Comparison of ENCODE assay signal across 8 cellular contexts in the genomic region with DNA sequence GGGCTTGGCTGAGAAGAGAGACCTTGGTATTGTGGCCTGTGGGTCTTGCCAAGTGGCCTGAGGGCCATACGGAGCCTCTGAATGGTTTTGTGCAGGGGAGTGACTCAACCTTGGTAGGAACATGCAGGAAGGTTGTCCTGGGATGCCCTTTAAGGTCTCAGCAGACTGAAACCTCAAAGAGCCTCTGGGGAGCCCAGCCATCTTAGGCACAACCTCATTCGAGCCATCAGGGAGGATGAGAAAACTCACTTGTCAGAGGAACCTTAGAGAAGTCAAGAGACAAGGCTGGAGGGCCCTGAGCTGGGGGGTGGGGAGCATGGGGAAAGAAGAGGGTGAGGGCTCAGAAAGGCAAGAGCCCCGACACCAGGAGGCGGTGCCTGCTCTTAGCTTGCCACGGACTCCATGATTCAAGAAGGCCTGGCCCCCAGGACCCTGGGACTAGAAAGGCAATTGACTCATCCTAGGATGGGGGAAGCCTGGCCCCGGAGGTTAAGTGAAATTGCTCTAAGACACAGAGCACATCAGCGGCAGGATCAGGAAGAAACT. TPM values are rescaled to one million over a fixed set of nuclear protein-coding genes. Genes with fewer than 3 reads are reported as not detected.
DNase-seq lines count a peak whose midpoint lies in the region; ATAC-seq, FAIRE-seq and TF ChIP-seq lines count a peak whose summit lies in the region.

No MANE protein-coding gene starts in this region.

- no peaks in the 10 kb centered on the region for H3K9me3 ChIP-seq in PC-3 (ENCODE audit: low read length)

- intact Hi-C loops in PC-3 (cut with micrococcal nuclease), result no loop called here

- no peaks in the 10 kb centered on the region for H3K79me2 ChIP-seq in PC-3 (ENCODE audit: low read length)

- H2AFZ ChIP-seq in PC-3 (ENCODE audit: low read length), result peak overlapping the region; percentile 36; the same call in 1 of the 2 replicates

- H3K4me1 ChIP-seq in PC-3 (ENCODE audit: insufficient read depth, low read length), result peaks cover 17% of the 10 kb centered on the region

- no peak for DNase-seq in activated CD4-positive, CD25-positive, alpha-beta regulatory T cell (lab: John Stamatoyannopoulos, UW)
- DNase-seq in PC-3 (peak; percentile 64), bronchial epithelial cell (ENCODE audit: low read depth) (peak; percentile 83), memory B cell (ENCODE audit: low spot score in 2 of 2) (peak; percentile 37 to 50), type B pancreatic cell (ENCODE audit: extremely low spot score, unreplicated experiment) (no peak), NCI-H1436 treated with DMSO at 0.1 percent for 48 hours (lab: John Stamatoyannopoulos, UW) (no peak)

- peak; percentile 1 to 4 for ATAC-seq in activated CD4-positive, CD25-positive, alpha-beta regulatory T cell treated with anti-CD3 and anti-CD28 coated beads, Interleukin-2, amount 50 U/mL, for 24 hours
- peak; percentile 13 for ATAC-seq in HG02678 (IDR thresholded peaks at IDR 0.05; ENCODE audit: unreplicated experiment)
- no peak for ATAC-seq in PC-3
- ATAC-seq in memory B cell (ENCODE audit: low read depth), result peak; percentile 8

- H3K4me3 Mint-ChIP-seq in memory B cell, result peak overlapping the region; percentile 90
- H3K4me3 Mint-ChIP-seq in type B pancreatic cell, result peak overlapping the region; percentile 88

- peak overlapping the region; percentile 79 for H3K4me2 ChIP-seq in PC-3 (ENCODE audit: low read length)

- H3K9ac ChIP-seq in PC-3 (ENCODE audit: low read length), result peak overlapping the region; percentile 46

- H3K36me3 Mint-ChIP-seq in memory B cell, result no peaks in the 10 kb centered on the region
- no peaks in the 10 kb centered on the region for H3K36me3 Mint-ChIP-seq in type B pancreatic cell

- H3K4me3 ChIP-seq in PC-3 (ENCODE audit: low read length) (peak overlapping the region; percentile 56), bronchial epithelial cell (ENCODE audit: low read depth, low read length) (no peak overlapping the region)

- peak overlapping the region; percentile 98 for H3K27ac Mint-ChIP-seq in memory B cell
- peak overlapping the region; percentile 93 for H3K27ac Mint-ChIP-seq in type B pancreatic cell

- H3K9me3 Mint-ChIP-seq in memory B cell (no peaks in the 10 kb centered on the region), type B pancreatic cell (no peaks in the 10 kb centered on the region)

- no peaks in the 10 kb centered on the region for H3K9me2 ChIP-seq in PC-3 (replicated peaks; ENCODE audit: low read length)

- no peaks in the 10 kb centered on the region for H3K27me3 ChIP-seq in PC-3 (ENCODE audit: low read length)
- H3K27me3 ChIP-seq in bronchial epithelial cell (ENCODE audit: control insufficient read depth, insufficient read depth, low read length), result no peaks in the 10 kb centered on the region

- BruUV-seq in PC-3 (replicated peaks; lab: Mats Ljungman, UMichigan), result no TSS peak

- H3K4me1 Mint-ChIP-seq in memory B cell (peaks cover 40% of the 10 kb centered on the region), type B pancreatic cell (ENCODE audit: unreplicated experiment) (peaks cover 37% of the 10 kb centered on the region)

- H3K27ac ChIP-seq in PC-3 (ENCODE audit: low read length), result peak overlapping the region; percentile 50

- no peak for TF ChIP-seq CTCF in PC-3 (conservative IDR thresholded peaks at IDR 0.05; ENCODE audit: low read depth, low read length)
- no peak for TF ChIP-seq CTCF in bronchial epithelial cell (IDR thresholded peaks at IDR 0.05; ENCODE audit: insufficient read depth, low read length, severe bottlenecking)
- no peak for TF ChIP-seq CTCF in type B pancreatic cell (conservative IDR thresholded peaks at IDR 0.05)

- POLR2A ChIA-PET in PC-3 (lab: Charles Lee; ENCODE audit: unreplicated experiment), result no interaction called here

- CTCF ChIA-PET in PC-3 (lab: Charles Lee), result no interaction called here

- H3K27me3 Mint-ChIP-seq in memory B cell (no peaks in the 10 kb centered on the region), type B pancreatic cell (no peaks in the 10 kb centered on the region)

- H3K36me3 ChIP-seq in PC-3 (ENCODE audit: low read depth, low read length) (no peaks in the 10 kb centered on the region), bronchial epithelial cell (ENCODE audit: control insufficient read depth, insufficient read depth, low read length) (no peaks in the 10 kb centered on the region)

- no peaks in the 10 kb centered on the region for H4K20me1 ChIP-seq in PC-3 (ENCODE audit: low read length)

- H3F3A ChIP-seq in PC-3 (ENCODE audit: low read length, unreplicated experiment), result no peaks in the 10 kb centered on the region

- no peak for FAIRE-seq in bronchial epithelial cell (lab: Jason Lieb, UNC)

RNA-seq across cellular contexts. Expression of a gene that starts 13.0 kb away (rescaled TPM):
- 15.7 and 16.5 TPM in 2 replicates for total RNA-seq in PC-3 (2014; rRNA removed)
- 1.3 and 2.8 TPM in 2 replicates for total RNA-seq in bronchial epithelial cell
- 62.2 and 136 TPM in 2 replicates for total RNA-seq in type B pancreatic cell (ENCODE audit: low replicate concordance)

RNA-seq across cellular contexts. Expression of a gene that starts 24.0 kb away (rescaled TPM):
- total RNA-seq in PC-3 (2014; rRNA removed), result not detected in 2 replicates
- 0.13 and 1.1 TPM in 2 replicates for total RNA-seq in bronchial epithelial cell
- not detected in 2 replicates for total RNA-seq in type B pancreatic cell (ENCODE audit: low replicate concordance)

RNA-seq across cellular contexts. Expression of a gene that starts 55.1 kb away (rescaled TPM):
- total RNA-seq in PC-3 (2014; rRNA removed) (15.2 and 20.4 TPM in 2 replicates), bronchial epithelial cell (5.0 and 14.6 TPM in 2 replicates), type B pancreatic cell (ENCODE audit: low replicate concordance) (49.3 and 61.0 TPM in 2 replicates)

Comparison
In these comparisons a context has a peak if more than half of its experiments do, and no peak if none do; other contexts are left out.
1. DNase-seq: peak in PC-3 (single experiment), bronchial epithelial cell (single experiment) and memory B cell (2 of 2); none in activated CD4-positive, CD25-positive, alpha-beta regulatory T cell (0 of 4), type B pancreatic cell (single experiment) and NCI-H1436 treated with DMSO at 0.1 percent for 48 hours (single experiment).